In genomic region chr1:18883636-18884418, GRCh38 we compare ENCODE assay signal across 8 cellular contexts.
DNase-seq lines count a peak whose midpoint lies in the region; ATAC-seq and TF ChIP-seq lines count a peak whose summit lies in the region.

No MANE protein-coding gene starts in this region.

- DNase-seq in DMS 273 (lab: John Stamatoyannopoulos, UW; ENCODE audit: unreplicated experiment) (peak; percentile 89), DMS 273 treated with DMSO at 0.1 percent for 48 hours (lab: John Stamatoyannopoulos, UW) (no peak), NCI-H1092 (lab: John Stamatoyannopoulos, UW) (peak; percentile 46), T47D (ENCODE audit: low read depth in 1 of 2, low spot score in 1 of 2) (peak; percentile 43 to 60), kidney glomerular epithelial cell (lab: John Stamatoyannopoulos, UW) (peak; percentile 35)
- peak; percentile 81 to 83 for DNase-seq in stimulated activated CD4-positive, alpha-beta T cell treated with anti-CD3 and anti-CD28 coated beads, Interleukin-2, amount 100 ng/mL, for 24 hours

- in situ Hi-C loops in T47D (cut with HindIII; ENCODE audit: low pct_unique_long_range_greater_than_20kb, low sequenced_read_pairs), result no loop called here

- H3K27ac ChIP-seq in VCaP, result no peak overlapping the region

- TF ChIP-seq CTCF in VCaP (conservative IDR thresholded peaks at IDR 0.05), result peak; percentile 92

- ATAC-seq in GM21717 (IDR thresholded peaks at IDR 0.05; ENCODE audit: unreplicated experiment), result no peak
